8 cellular contexts compared by ENCODE assay signal in genomic region chr17:76252040-76252954, GRCh38. TPM values are rescaled to one million over a fixed set of nuclear protein-coding genes. Genes with fewer than 3 reads are reported as not detected.
DNase-seq lines count a peak whose midpoint lies in the region; ATAC-seq and TF ChIP-seq lines count a peak whose summit lies in the region.

No MANE protein-coding gene starts in this region.

- H3K36me3 Mint-ChIP-seq in activated B cell treated with CpG ODN at 0.5 μM for 24 hours (ENCODE audit: low read depth): no peaks in the 10 kb centered on the region

- H3K4me3 Mint-ChIP-seq in activated B cell treated with CpG ODN at 0.5 μM for 24 hours: peak overlapping the region; percentile 73

- H3K4me1 Mint-ChIP-seq in activated B cell treated with CpG ODN at 0.5 μM for 24 hours: peaks cover 41% of the 10 kb centered on the region

- CTCF ChIA-PET in activated B cell treated with CpG ODN at 0.5 μM for 24 hours (lab: Charles Lee): interaction anchor here (1.1 kb wide), 1 partner anchor 70 kb away, joined by 3 read pairs; no protein-coding TSS in a partner anchor

- intact Hi-C loops in activated B cell treated with CpG ODN at 0.5 μM for 24 hours (cut with micrococcal nuclease): loop anchor here (1.0 kb wide), 1 partner anchor 8 kb away; no protein-coding TSS in a partner anchor
- intact Hi-C loops in posterior vena cava (cut with DNase I): loop anchor here in 1 of 2 donors (5.0 kb wide), 1 partner anchor 480 kb away; no protein-coding TSS in a partner anchor

- peak overlapping the region; percentile 85 for H3K27ac Mint-ChIP-seq in activated B cell treated with CpG ODN at 0.5 μM for 24 hours

- POLR2A ChIA-PET in activated B cell treated with CpG ODN at 0.5 μM for 24 hours (lab: Charles Lee): interaction anchor here (0.7 to 3.8 kb wide), 6 partner anchors 9 to 397 kb away, joined by 3 to 29 read pairs (median 10); partner anchors contain the start of genes UBALD2 and WBP2

- peak; percentile 61 for ATAC-seq in HG03460 (IDR thresholded peaks at IDR 0.05; ENCODE audit: unreplicated experiment)
- peak; percentile 97 for ATAC-seq in activated B cell treated with CpG ODN at 0.5 μM for 24 hours (ENCODE audit: low read depth)

- no peaks in the 10 kb centered on the region for H3K9me3 Mint-ChIP-seq in activated B cell treated with CpG ODN at 0.5 μM for 24 hours

- H3K4me3 ChIP-seq in fibroblast of villous mesenchyme (ENCODE audit: low read depth, low read length): no peak overlapping the region

- TF ChIP-seq CTCF in activated B cell treated with CpG ODN at 0.5 μM for 24 hours (IDR thresholded peaks at IDR 0.05) (no peak), fibroblast of villous mesenchyme (IDR thresholded peaks at IDR 0.05; ENCODE audit: insufficient read depth, low read depth, low read length) (no peak)

- H3K27me3 Mint-ChIP-seq in activated B cell treated with CpG ODN at 0.5 μM for 24 hours: no peaks in the 10 kb centered on the region

- DNase-seq in EL (peak; percentile 99), activated B cell treated with CpG ODN at 0.5 μM for 24 hours (no peak), fibroblast of villous mesenchyme (ENCODE audit: low read depth) (peak; percentile 96), posterior vena cava (ENCODE audit: low spot score) (peak; percentile 92), globus pallidus (ENCODE audit: low spot score) (no peak), NCI-H187 treated with DMSO at 0.1 percent for 48 hours (lab: John Stamatoyannopoulos, UW) (no peak), nucleus accumbens (lab: John Stamatoyannopoulos, UW) (no peak)

RNA-seq across cellular contexts. Expression of gene RNF157, which starts 12.0 kb away (rescaled TPM):
- total RNA-seq in activated B cell treated with CpG ODN at 0.5 μM for 24 hours (3.1 and 3.5 TPM in 2 replicates), fibroblast of villous mesenchyme (4.7 and 10.0 TPM in 2 replicates), posterior vena cava (1 to 10 TPM; 1.9 TPM)

RNA-seq across cellular contexts. Expression of gene UBALD2, which starts 12.9 kb away (rescaled TPM):
- total RNA-seq in activated B cell treated with CpG ODN at 0.5 μM for 24 hours (144 and 152 TPM in 2 replicates), fibroblast of villous mesenchyme (5.5 and 5.6 TPM in 2 replicates), posterior vena cava (10 to 100 TPM; 21.7 to 22.5 TPM)

RNA-seq across cellular contexts. Expression of gene QRICH2, which starts 55.8 kb away (rescaled TPM):
- total RNA-seq in activated B cell treated with CpG ODN at 0.5 μM for 24 hours (2.0 and 2.2 TPM in 2 replicates), fibroblast of villous mesenchyme (2.2 and 2.6 TPM in 2 replicates), posterior vena cava (1 to 10 TPM in 1 of 2 donors, under 1 TPM in 1; 0.83 to 1.6 TPM)

Comparison
In these comparisons a context has a peak if more than half of its experiments do, and no peak if none do; other contexts are left out.
1. DNase-seq: peak in EL (single experiment), fibroblast of villous mesenchyme (single experiment) and posterior vena cava (single experiment); none in activated B cell treated with CpG ODN at 0.5 μM for 24 hours (single experiment), globus pallidus (single experiment), NCI-H187 treated with DMSO at 0.1 percent for 48 hours (single experiment) and nucleus accumbens (0 of 56).